In genomic region chr7:67176730-67177129, GRCh38 we compare ENCODE assay signal across 8 cellular contexts.
A peak's percentile ranks its signal among the peaks of the same experiment; 100 is the strongest.
DNase-seq lines count a peak whose midpoint lies in the region; ATAC-seq, FAIRE-seq and TF ChIP-seq lines count a peak whose summit lies in the region.
"Not testable (repeated sequence)": the region's sequence is repeated elsewhere in the genome, so short reads cannot be mapped to it uniquely, and the experiment has no call there.

No MANE protein-coding gene starts in this region.

- intact Hi-C loops in adrenal gland (cut with DNase I); endothelial cell of umbilical vein (cut with micrococcal nuclease); left ventricle myocardium superior (cut with micrococcal nuclease): not testable (repeated sequence)

- peak; percentile 43 for TF ChIP-seq CTCF in AG04450 (IDR thresholded peaks at IDR 0.05; ENCODE audit: low read depth, low read length)
- peak; percentile 15 for TF ChIP-seq CTCF in GM12865 (IDR thresholded peaks at IDR 0.05; ENCODE audit: insufficient read depth, low read depth, low read length, missing control alignments)
- peak; percentile 53 for TF ChIP-seq CTCF in OCI-LY1 (IDR thresholded peaks at IDR 0.05; ENCODE audit: low read length)
- TF ChIP-seq CTCF in adrenal gland (IDR thresholded peaks at IDR 0.05) = peak in 4 of 6 experiments; percentile 11 to 39 (median 22)
- TF ChIP-seq CTCF in endothelial cell of umbilical vein (IDR thresholded peaks at IDR 0.05; ENCODE audit: extremely low read depth in 1 of 2, insufficient read depth in 1 of 2, low read depth in 1 of 2, low read length in 2 of 2) = not testable (repeated sequence)
- peak; percentile 11 for TF ChIP-seq CTCF in neutrophil (IDR thresholded peaks at IDR 0.05)

- ATAC-seq in left ventricle myocardium superior = peak; percentile 63

- dilution Hi-C loops in endothelial cell of umbilical vein (cut with MboI; ENCODE audit: extremely low pct_ligation_motif_present, low sequenced_read_pairs) = not testable (repeated sequence)

- not testable (repeated sequence) for H3K4me3 ChIP-seq in AG04450 (ENCODE audit: low read depth, low read length); GM12865 (ENCODE audit: low read depth, low read length); OCI-LY1 (ENCODE audit: low read depth, low read length, poor library complexity, severe bottlenecking); adrenal gland; endothelial cell of umbilical vein (replicated peaks in 1 of 3; ENCODE audit: insufficient read depth in 1 of 3, low read depth in 1 of 3, low read length in 3 of 3); neutrophil (ENCODE audit: low read depth in 1 of 2, low read length in 1 of 2)

- not testable (repeated sequence) for H3K4me2 ChIP-seq in OCI-LY1 (ENCODE audit: low read length); endothelial cell of umbilical vein (ENCODE audit: insufficient read depth, low read length)

- not testable (repeated sequence) for H4K20me1 ChIP-seq in OCI-LY1 (ENCODE audit: insufficient read depth, low read length); endothelial cell of umbilical vein (replicated peaks; ENCODE audit: control insufficient read depth, extremely low read depth, insufficient read depth, low read length)

- 19 to 57% (median 20%) methylated on average over 6 of the region's 6 CpGs for WGBS in adrenal gland, 4 donors

- H2AFZ ChIP-seq in OCI-LY1 (ENCODE audit: low read length); endothelial cell of umbilical vein (ENCODE audit: low read depth, low read length): not testable (repeated sequence)

- POLR2A ChIA-PET in AG04450 (lab: Yijun Ruan, JAX); endothelial cell of umbilical vein (lab: Charles Lee): not testable (repeated sequence)

- BruUV-seq in endothelial cell of umbilical vein (replicated peaks; lab: Mats Ljungman, UMichigan) = not testable (repeated sequence)

- DNase-seq in AG04450 (ENCODE audit: low read depth, low spot score); GM12865 (ENCODE audit: low read depth); adrenal gland; endothelial cell of umbilical vein (ENCODE audit: low read depth, low spot score); left ventricle myocardium superior: not testable (repeated sequence)
- DNase-seq in HCEC 1CT = peak; percentile 1

- not testable (repeated sequence) for H3K9me2 ChIP-seq in OCI-LY1 (ENCODE audit: low read depth, low read length)

- H3K79me2 ChIP-seq in OCI-LY1 (ENCODE audit: insufficient read depth, low read length); endothelial cell of umbilical vein (ENCODE audit: control insufficient read depth, insufficient read depth, low read length): not testable (repeated sequence)

- H3K4me1 ChIP-seq in OCI-LY1 (ENCODE audit: insufficient read depth, low read length, severe bottlenecking); adrenal gland (replicated peaks in 1 of 2); endothelial cell of umbilical vein (ENCODE audit: control insufficient read depth, extremely low read depth, insufficient read depth, low read length); neutrophil (ENCODE audit: control insufficient read depth in 1 of 2, insufficient read depth in 1 of 2, low read depth in 1 of 2, low read length in 1 of 2): not testable (repeated sequence)

- not testable (repeated sequence) for H3F3A ChIP-seq in OCI-LY1 (ENCODE audit: insufficient read depth, low read length)

- FAIRE-seq in endothelial cell of umbilical vein (lab: Jason Lieb, UNC) = peak; percentile 92

- H3K9me3 ChIP-seq in AG04450 (ENCODE audit: control insufficient read depth, insufficient read depth, low read length); OCI-LY1 (ENCODE audit: low read length); adrenal gland (replicated peaks in 1 of 3); endothelial cell of umbilical vein (replicated peaks; ENCODE audit: control insufficient read depth, insufficient read depth, low read length); neutrophil: not testable (repeated sequence)

- not testable (repeated sequence) for TF ChIP-seq POLR2A in adrenal gland (IDR thresholded peaks at IDR 0.05); endothelial cell of umbilical vein (IDR thresholded peaks at IDR 0.05; ENCODE audit: low read depth, low read length)

- not testable (repeated sequence) for H3K27ac ChIP-seq in AG04450 (ENCODE audit: low read depth, low read length); OCI-LY1 (ENCODE audit: low read depth, low read length, poor library complexity, severe bottlenecking); adrenal gland; endothelial cell of umbilical vein (ENCODE audit: insufficient read depth, low read depth, low read length); neutrophil

- H3K27me3 ChIP-seq in AG04450 (ENCODE audit: control insufficient read depth, insufficient read depth, low read length); OCI-LY1 (ENCODE audit: insufficient read depth, low read length); adrenal gland; endothelial cell of umbilical vein (ENCODE audit: control insufficient read depth in 2 of 2, insufficient read depth in 2 of 2, low read length in 2 of 2); neutrophil: not testable (repeated sequence)

- not testable (repeated sequence) for H3K9me1 ChIP-seq in endothelial cell of umbilical vein (replicated peaks; ENCODE audit: control insufficient read depth, extremely low read depth, insufficient read depth, low read length)

- H3K36me3 ChIP-seq in OCI-LY1 (ENCODE audit: insufficient read depth, low read length); adrenal gland (replicated peaks in 1 of 2); endothelial cell of umbilical vein (ENCODE audit: control insufficient read depth in 2 of 2, extremely low read depth in 1 of 2, insufficient read depth in 2 of 2, low read length in 2 of 2); neutrophil: not testable (repeated sequence)

- CTCF ChIA-PET in AG04450 (lab: Charles Lee) = interaction anchor here (0.9 to 1.2 kb wide), 2 partner anchors 125 to 184 kb away, joined by 3 read pairs; no protein-coding TSS in a partner anchor
- CTCF ChIA-PET in endothelial cell of umbilical vein (lab: Charles Lee) = interaction anchor here (0.6 to 0.7 kb wide), 2 partner anchors 11 to 136 kb away, joined by 4 read pairs; no protein-coding TSS in a partner anchor

- not testable (repeated sequence) for H3K9ac ChIP-seq in OCI-LY1 (ENCODE audit: low read length); endothelial cell of umbilical vein (replicated peaks; ENCODE audit: extremely low read depth, insufficient read depth, low read length)
